Comparison of ENCODE assay signal across 1 cellular context in the genomic region with DNA sequence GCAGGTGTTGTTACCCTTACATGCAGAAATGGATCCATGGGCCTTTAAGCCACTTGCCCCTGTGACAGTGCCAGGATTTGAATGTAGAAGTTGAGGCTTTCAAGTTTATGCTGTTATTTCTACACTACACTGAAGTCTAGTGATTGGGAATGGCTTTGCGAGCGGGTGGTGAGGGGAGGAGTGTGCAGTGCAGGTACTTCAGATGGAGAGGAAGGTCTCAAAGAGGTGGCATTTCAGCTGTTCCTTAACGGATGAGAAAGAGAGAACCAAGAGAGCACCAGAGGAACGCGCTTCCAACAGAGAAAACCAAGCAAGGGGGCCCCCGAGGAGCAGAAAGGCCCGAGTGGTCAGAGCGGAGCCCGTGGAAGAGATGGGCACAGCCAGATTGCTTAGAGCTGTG.
TF ChIP-seq lines count a peak whose summit lies in the region.

No MANE protein-coding gene starts in this region.

TF ChIP-seq in H1, 55 proteins besides CTCF, POLR2A, EP300 and RAD21:
- TF ChIP-seq JUND (IDR thresholded peaks at IDR 0.05; ENCODE audit: low read length), result no peak
- no peak for TF ChIP-seq TAF7 (optimal IDR thresholded peaks at IDR 0.05; ENCODE audit: borderline replicate concordance, low read depth, low read length)
- no peak for TF ChIP-seq CEBPB (IDR thresholded peaks at IDR 0.05; ENCODE audit: low read depth, low read length)
- TF ChIP-seq KDM5A (IDR thresholded peaks at IDR 0.05; ENCODE audit: low read length), result no peak
- TF ChIP-seq TAF1 (IDR thresholded peaks at IDR 0.05; ENCODE audit: low read depth, low read length), result no peak
- no peak for TF ChIP-seq GABPA (IDR thresholded peaks at IDR 0.05; ENCODE audit: borderline replicate concordance, insufficient read depth, low read length)
- TF ChIP-seq ASH2L (IDR thresholded peaks at IDR 0.05; ENCODE audit: low read length), result no peak
- TF ChIP-seq POLR2AphosphoS5 (IDR thresholded peaks at IDR 0.05; ENCODE audit: low read depth, low read length), result no peak
- no peak for TF ChIP-seq EZH2 (IDR thresholded peaks at IDR 0.05; ENCODE audit: low read depth, low read length, severe bottlenecking)
